Comparison of ENCODE assay signal across 9 cellular contexts in the genomic region with DNA sequence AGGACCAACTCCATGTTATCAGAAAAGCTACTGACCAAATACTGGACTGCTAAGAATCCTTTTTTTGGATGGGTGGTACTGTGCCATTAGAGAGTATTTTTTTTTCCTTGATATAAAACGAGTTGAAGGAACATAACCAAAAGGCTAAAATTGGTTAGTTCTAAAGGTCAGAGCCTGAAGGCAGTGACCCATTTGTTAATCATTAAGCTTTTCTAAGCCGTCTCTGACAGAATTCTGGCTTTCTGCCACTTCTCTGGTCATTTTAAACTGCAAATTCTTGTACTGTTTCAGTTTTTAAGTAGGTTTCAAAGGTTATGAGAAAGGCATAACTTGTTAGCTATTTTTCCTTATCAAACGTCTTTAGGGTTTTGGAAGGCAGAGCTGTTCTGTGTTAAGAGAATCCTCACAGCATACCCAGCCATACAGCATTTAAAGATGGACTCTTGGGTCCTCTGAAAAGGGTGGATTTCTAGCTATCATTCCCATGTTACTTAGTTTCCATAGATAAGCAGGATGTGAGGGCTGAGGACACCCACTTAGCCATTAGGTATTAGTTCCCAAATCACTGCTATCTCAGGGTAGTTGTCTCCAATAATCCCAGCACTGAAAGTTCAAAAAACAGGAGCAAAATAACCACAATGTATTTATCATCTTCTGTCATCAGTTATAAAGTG.
A peak's percentile ranks its signal among the peaks of the same experiment; 100 is the strongest.
DNase-seq lines count a peak whose midpoint lies in the region; ATAC-seq, FAIRE-seq and TF ChIP-seq lines count a peak whose summit lies in the region.
"Had no signal": no experiment of that assay in that cellular context is flagged by ENCODE, and none has a peak within 500 bp of the region (broad histone marks: within the 10 kb centered on the region; RNA-seq: fewer than 3 reads in every experiment).

No MANE protein-coding gene starts in this region.

- H3K9me3 ChIP-seq in ascending aorta (no peaks in the 10 kb centered on the region), HepG2 (ENCODE audit: low read length) (no peaks in the 10 kb centered on the region)

- no peaks in the 10 kb centered on the region for H3K27me3 Mint-ChIP-seq in stimulated activated naive CD8-positive, alpha-beta T cell treated with anti-CD3 and anti-CD28 coated beads, Interleukin-15, Interleukin-2, amounts not matched to agents 100 ng/mL and 50 ng/mL, for 24 hours
- H3K27me3 Mint-ChIP-seq: brain had no signal

- CTCF ChIA-PET in HepG2 (lab: Yijun Ruan, JAX; ENCODE audit: low intra/inter-chr PET ratio, low total read pairs) = no interaction called here

- no peak overlapping the region for H3K4me3 Mint-ChIP-seq in stimulated activated naive CD8-positive, alpha-beta T cell treated with anti-CD3 and anti-CD28 coated beads, Interleukin-15, Interleukin-2, amounts not matched to agents 100 ng/mL and 50 ng/mL, for 24 hours
- H3K4me3 Mint-ChIP-seq: brain had no signal

- TF ChIP-seq POLR2A in HepG2 (IDR thresholded peaks at IDR 0.05; ENCODE audit: insufficient read depth in 1 of 2, low read depth in 2 of 2, low read length in 2 of 2) = no peak

- TF ChIP-seq CTCF in ascending aorta (IDR thresholded peaks at IDR 0.05) (no peak), HepG2 (CRISPR knock-in tag; IDR thresholded peaks at IDR 0.05) (no peak)

- no peak for ATAC-seq in stimulated activated naive CD8-positive, alpha-beta T cell treated with anti-CD3 and anti-CD28 coated beads, Interleukin-15, Interleukin-2, amounts not matched to agents 100 U/mL and 50 U/mL, for 24 hours
- ATAC-seq in HG03159 (IDR thresholded peaks at IDR 0.05; ENCODE audit: unreplicated experiment) = peak; percentile 29
- ATAC-seq in HepG2 = peak; percentile 77

- H3K9me3 Mint-ChIP-seq in stimulated activated naive CD8-positive, alpha-beta T cell treated with anti-CD3 and anti-CD28 coated beads, Interleukin-15, Interleukin-2, amounts not matched to agents 100 ng/mL and 50 ng/mL, for 24 hours = peaks cover 5% of the 10 kb centered on the region

- no peaks in the 10 kb centered on the region for H3K36me3 ChIP-seq in ascending aorta
- H3K36me3 ChIP-seq in HepG2 (replicated peaks in 1 of 2; ENCODE audit: control insufficient read depth in 1 of 2, insufficient read depth in 2 of 2, low read length in 2 of 2) = no peaks in the 10 kb centered on the region

- TF ChIP-seq RAD21 in HepG2 (CRISPR knock-in tag; IDR thresholded peaks at IDR 0.05) = no peak

- H3K27me3 ChIP-seq in ascending aorta = no peaks in the 10 kb centered on the region
- no peaks in the 10 kb centered on the region for H3K27me3 ChIP-seq in HepG2 (ENCODE audit: control insufficient read depth in 1 of 2, insufficient read depth in 2 of 2, low read length in 2 of 2)

- H3K4me1 ChIP-seq in ascending aorta (peaks cover 7 to 9% of the 10 kb centered on the region in 2 donors), HepG2 (ENCODE audit: insufficient read depth, low read length) (peaks cover 24% of the 10 kb centered on the region)

- H4K20me1 ChIP-seq in HepG2 (ENCODE audit: insufficient read depth, low read length) = no peaks in the 10 kb centered on the region

- peak overlapping the region; percentile 84 for H3K4me2 ChIP-seq in HepG2 (ENCODE audit: low read depth, low read length)

- no peak for DNase-seq in stimulated activated naive CD8-positive, alpha-beta T cell treated with anti-CD3 and anti-CD28 coated beads, Interleukin-15, Interleukin-2, amounts not matched to agents 100 U/mL and 50 U/mL, for 24 hours
- no peak for DNase-seq in ascending aorta (ENCODE audit: low spot score in 2 of 2)
- DNase-seq in HepG2 (ENCODE audit: low spot score) = peak; percentile 53
- no peak for DNase-seq in occipital lobe (lab: John Stamatoyannopoulos, UW)
- no peak for DNase-seq in stimulated activated CD4-positive, alpha-beta T cell treated with anti-CD3 and anti-CD28 coated beads, Interleukin-2, amount 100 ng/mL, for 48 hours
- DNase-seq in activated naive CD4-positive, alpha-beta T cell (lab: John Stamatoyannopoulos, UW) = no peak

- POLR2A ChIA-PET in HepG2 (lab: Yijun Ruan, JAX) = interaction anchor here (1.7 kb wide), 1 partner anchor 525 kb away, joined by 7 read pairs; no protein-coding TSS in a partner anchor

- intact Hi-C loops in ascending aorta (cut with DNase I) (loop anchor here (5.0 to 10.0 kb wide), 3 partner anchors 219 to 452 kb away; no protein-coding TSS in a partner anchor), HepG2 (cut with micrococcal nuclease; ENCODE audit: unreplicated experiment) (loop anchor here (10.0 kb wide), 2 partner anchors 182 to 272 kb away; no protein-coding TSS in a partner anchor)

- H3K4me3 ChIP-seq in ascending aorta (peak overlapping the region; percentile 48 to 49), HepG2 (replicated peaks in 1 of 3; ENCODE audit: insufficient read depth in 1 of 3, low read depth in 2 of 3, low read length in 3 of 3) (peak overlapping the region; percentile 39 to 61 (median 58))

- peaks cover 7% of the 10 kb centered on the region for H3K36me3 Mint-ChIP-seq in stimulated activated naive CD8-positive, alpha-beta T cell treated with anti-CD3 and anti-CD28 coated beads, Interleukin-15, Interleukin-2, amounts not matched to agents 100 ng/mL and 50 ng/mL, for 24 hours (ENCODE audit: low read depth)
- H3K36me3 Mint-ChIP-seq: brain had no signal

- H3K4me1 Mint-ChIP-seq in stimulated activated naive CD8-positive, alpha-beta T cell treated with anti-CD3 and anti-CD28 coated beads, Interleukin-15, Interleukin-2, amounts not matched to agents 100 ng/mL and 50 ng/mL, for 24 hours (ENCODE audit: low read depth) = peaks cover 14% of the 10 kb centered on the region
- H3K4me1 Mint-ChIP-seq: brain had no signal

- peak overlapping the region; percentile 87 for H3K27ac Mint-ChIP-seq in stimulated activated naive CD8-positive, alpha-beta T cell treated with anti-CD3 and anti-CD28 coated beads, Interleukin-15, Interleukin-2, amounts not matched to agents 100 ng/mL and 50 ng/mL, for 24 hours

- TF ChIP-seq EP300 in HepG2 (IDR thresholded peaks at IDR 0.05; ENCODE audit: low read depth in 2 of 2, low read length in 2 of 2) (no peak), HepG2 (CRISPR knock-in tag; IDR thresholded peaks at IDR 0.05; ENCODE audit: borderline replicate concordance) (no peak)

- in situ Hi-C loops in HepG2 (cut with HindIII; ENCODE audit: extremely low pct_ligation_motif_present, low pct_unique_long_range_greater_than_20kb) = loop anchor here (5.0 kb wide), 1 partner anchor 524 kb away; a partner anchor contains a TSS

- H3K79me2 ChIP-seq in HepG2 (ENCODE audit: insufficient read depth, low read length) = no peaks in the 10 kb centered on the region

- peak; percentile 77 for FAIRE-seq in HepG2 (lab: Jason Lieb, UNC)

- peak overlapping the region; percentile 1 for H2AFZ ChIP-seq in HepG2 (ENCODE audit: low read length)

- 1% methylated on average over 3 of the region's 3 CpGs for WGBS in HepG2 (ENCODE audit: low lambda C conversion rate)

- H3K9ac ChIP-seq in HepG2 (ENCODE audit: insufficient read depth, low read depth, low read length) = no peak overlapping the region

- H3K27ac ChIP-seq in ascending aorta (peak overlapping the region; percentile 73 to 78), HepG2 (ENCODE audit: extremely low read length, insufficient read depth, low read length) (peak overlapping the region; percentile 50)

- no TSS peak for BruUV-seq in HepG2 (replicated peaks; lab: Mats Ljungman, UMichigan)

TF ChIP-seq in HepG2, 621 proteins besides CTCF, POLR2A, EP300 and RAD21 (continues in another document):
- no peak for TF ChIP-seq HNRNPK (IDR thresholded peaks at IDR 0.05; ENCODE audit: low read depth, low read length, poor library complexity, severe bottlenecking)
- peak; percentile 45; the same call in 1 of the 2 replicates for TF ChIP-seq MEF2D (CRISPR knock-in tag; IDR thresholded peaks at IDR 0.05)
- no peak for TF ChIP-seq ZNF101 (CRISPR knock-in tag; IDR thresholded peaks at IDR 0.05; ENCODE audit: borderline replicate concordance, low read depth)
- TF ChIP-seq NCOR1 (IDR thresholded peaks at IDR 0.05; ENCODE audit: borderline replicate concordance, low read length) = 0 out of 2 replicates have a peak, but pooled peaks have one; percentile 20
- TF ChIP-seq, protein P1, sequence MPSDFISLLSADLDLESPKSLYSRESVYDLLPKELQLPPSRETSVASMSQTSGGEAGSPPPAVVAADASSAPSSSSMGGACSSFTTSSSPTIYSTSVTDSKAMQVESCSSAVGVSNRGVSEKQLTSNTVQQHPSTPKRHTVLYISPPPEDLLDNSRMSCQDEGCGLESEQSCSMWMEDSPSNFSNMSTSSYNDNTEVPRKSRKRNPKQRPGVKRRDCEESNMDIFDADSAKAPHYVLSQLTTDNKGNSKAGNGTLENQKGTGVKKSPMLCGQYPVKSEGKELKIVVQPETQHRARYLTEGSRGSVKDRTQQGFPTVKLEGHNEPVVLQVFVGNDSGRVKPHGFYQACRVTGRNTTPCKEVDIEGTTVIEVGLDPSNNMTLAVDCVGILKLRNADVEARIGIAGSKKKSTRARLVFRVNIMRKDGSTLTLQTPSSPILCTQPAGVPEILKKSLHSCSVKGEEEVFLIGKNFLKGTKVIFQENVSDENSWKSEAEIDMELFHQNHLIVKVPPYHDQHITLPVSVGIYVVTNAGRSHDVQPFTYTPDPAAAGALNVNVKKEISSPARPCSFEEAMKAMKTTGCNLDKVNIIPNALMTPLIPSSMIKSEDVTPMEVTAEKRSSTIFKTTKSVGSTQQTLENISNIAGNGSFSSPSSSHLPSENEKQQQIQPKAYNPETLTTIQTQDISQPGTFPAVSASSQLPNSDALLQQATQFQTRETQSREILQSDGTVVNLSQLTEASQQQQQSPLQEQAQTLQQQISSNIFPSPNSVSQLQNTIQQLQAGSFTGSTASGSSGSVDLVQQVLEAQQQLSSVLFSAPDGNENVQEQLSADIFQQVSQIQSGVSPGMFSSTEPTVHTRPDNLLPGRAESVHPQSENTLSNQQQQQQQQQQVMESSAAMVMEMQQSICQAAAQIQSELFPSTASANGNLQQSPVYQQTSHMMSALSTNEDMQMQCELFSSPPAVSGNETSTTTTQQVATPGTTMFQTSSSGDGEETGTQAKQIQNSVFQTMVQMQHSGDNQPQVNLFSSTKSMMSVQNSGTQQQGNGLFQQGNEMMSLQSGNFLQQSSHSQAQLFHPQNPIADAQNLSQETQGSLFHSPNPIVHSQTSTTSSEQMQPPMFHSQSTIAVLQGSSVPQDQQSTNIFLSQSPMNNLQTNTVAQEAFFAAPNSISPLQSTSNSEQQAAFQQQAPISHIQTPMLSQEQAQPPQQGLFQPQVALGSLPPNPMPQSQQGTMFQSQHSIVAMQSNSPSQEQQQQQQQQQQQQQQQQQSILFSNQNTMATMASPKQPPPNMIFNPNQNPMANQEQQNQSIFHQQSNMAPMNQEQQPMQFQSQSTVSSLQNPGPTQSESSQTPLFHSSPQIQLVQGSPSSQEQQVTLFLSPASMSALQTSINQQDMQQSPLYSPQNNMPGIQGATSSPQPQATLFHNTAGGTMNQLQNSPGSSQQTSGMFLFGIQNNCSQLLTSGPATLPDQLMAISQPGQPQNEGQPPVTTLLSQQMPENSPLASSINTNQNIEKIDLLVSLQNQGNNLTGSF (CRISPR knock-in tag; IDR thresholded peaks at IDR 0.05) = no peak
